In the genomic region with DNA sequence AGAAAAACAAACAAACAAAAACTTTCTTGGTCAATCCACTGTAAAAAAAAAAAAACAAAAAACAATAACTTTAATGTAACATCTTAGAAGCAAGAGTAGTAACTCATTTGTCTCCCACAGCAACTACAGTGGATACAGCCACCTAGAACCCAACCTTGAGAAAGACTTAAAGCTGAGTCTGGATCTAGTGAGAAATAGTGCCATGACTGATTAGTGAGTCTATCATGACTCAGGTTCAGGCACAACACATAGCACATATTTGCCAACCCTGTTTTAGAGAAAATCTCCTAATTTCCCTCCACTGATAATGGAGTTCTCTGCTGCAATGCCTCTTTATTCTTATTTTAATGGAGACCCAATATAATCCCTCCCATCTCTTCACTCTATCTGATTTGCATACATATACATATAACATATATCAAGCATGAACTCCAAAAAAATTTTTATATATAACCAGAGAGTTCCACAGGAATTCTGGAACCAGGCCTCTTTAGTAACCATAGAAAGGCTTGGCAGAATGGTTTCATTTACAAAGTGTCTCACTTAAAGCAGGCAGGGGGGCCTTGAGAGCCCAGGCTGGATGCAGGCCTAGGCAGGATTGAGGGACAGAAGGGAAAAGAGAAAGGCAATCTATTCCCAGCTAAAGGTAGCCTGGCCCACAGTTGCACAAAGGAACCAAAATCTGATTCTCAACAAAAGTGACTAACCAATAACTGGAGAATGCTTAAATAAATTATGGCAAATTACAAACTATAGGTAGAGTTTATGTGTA, we compare ENCODE assay signal across 1 cellular context.
TF ChIP-seq lines count a peak whose summit lies in the region.

No MANE protein-coding gene starts in this region.

TF ChIP-seq in WTC11, 78 proteins besides CTCF, POLR2A, EP300 and RAD21 (continued from another document):
- TF ChIP-seq, protein P1, sequence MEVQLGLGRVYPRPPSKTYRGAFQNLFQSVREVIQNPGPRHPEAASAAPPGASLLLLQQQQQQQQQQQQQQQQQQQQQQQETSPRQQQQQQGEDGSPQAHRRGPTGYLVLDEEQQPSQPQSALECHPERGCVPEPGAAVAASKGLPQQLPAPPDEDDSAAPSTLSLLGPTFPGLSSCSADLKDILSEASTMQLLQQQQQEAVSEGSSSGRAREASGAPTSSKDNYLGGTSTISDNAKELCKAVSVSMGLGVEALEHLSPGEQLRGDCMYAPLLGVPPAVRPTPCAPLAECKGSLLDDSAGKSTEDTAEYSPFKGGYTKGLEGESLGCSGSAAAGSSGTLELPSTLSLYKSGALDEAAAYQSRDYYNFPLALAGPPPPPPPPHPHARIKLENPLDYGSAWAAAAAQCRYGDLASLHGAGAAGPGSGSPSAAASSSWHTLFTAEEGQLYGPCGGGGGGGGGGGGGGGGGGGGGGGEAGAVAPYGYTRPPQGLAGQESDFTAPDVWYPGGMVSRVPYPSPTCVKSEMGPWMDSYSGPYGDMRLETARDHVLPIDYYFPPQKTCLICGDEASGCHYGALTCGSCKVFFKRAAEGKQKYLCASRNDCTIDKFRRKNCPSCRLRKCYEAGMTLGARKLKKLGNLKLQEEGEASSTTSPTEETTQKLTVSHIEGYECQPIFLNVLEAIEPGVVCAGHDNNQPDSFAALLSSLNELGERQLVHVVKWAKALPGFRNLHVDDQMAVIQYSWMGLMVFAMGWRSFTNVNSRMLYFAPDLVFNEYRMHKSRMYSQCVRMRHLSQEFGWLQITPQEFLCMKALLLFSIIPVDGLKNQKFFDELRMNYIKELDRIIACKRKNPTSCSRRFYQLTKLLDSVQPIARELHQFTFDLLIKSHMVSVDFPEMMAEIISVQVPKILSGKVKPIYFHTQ (CRISPR knock-in tag; IDR thresholded peaks at IDR 0.05), result no peak
- TF ChIP-seq, protein P2, sequence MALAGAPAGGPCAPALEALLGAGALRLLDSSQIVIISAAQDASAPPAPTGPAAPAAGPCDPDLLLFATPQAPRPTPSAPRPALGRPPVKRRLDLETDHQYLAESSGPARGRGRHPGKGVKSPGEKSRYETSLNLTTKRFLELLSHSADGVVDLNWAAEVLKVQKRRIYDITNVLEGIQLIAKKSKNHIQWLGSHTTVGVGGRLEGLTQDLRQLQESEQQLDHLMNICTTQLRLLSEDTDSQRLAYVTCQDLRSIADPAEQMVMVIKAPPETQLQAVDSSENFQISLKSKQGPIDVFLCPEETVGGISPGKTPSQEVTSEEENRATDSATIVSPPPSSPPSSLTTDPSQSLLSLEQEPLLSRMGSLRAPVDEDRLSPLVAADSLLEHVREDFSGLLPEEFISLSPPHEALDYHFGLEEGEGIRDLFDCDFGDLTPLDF (CRISPR knock-in tag; IDR thresholded peaks at IDR 0.05), result no peak
- TF ChIP-seq SOX15 (CRISPR knock-in tag; IDR thresholded peaks at IDR 0.05), result no peak
